In the genomic region with DNA sequence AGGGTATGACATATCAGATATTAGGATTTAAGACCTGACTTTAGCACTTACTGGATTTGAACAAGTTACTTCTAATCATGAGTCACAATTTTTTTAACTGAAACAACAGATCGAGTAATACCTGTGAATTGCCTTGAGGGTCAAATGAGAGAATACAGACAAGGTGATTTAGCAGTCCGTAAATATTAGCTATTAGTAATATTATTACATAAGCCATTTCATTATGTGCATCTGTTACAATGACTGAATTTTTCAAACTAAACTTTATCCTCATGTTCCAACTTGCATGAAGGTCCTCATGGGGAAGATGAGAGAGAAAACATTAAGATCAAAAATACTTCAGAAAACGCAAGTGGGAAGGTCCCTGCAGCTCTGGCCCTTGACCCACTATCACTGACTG, we compare ENCODE assay signal across 24 cellular contexts.
"Had no signal": no experiment of that assay in that cellular context is flagged by ENCODE, and none has a peak within 500 bp of the region (broad histone marks: within the 10 kb centered on the region; RNA-seq: fewer than 3 reads in every experiment).

No MANE protein-coding gene starts in this region.

- DNase-seq: natural killer cell; occipital lobe; ovary; posterior cingulate gyrus; psoas muscle; right cardiac atrium; right lobe of liver; sigmoid colon; small intestine; stimulated activated CD4-positive, alpha-beta T cell treated with anti-CD3 and anti-CD28 coated beads, Interleukin-15, amount 100 ng/mL, for 24 hours; stimulated activated CD4-positive, alpha-beta T cell treated with anti-CD3 and anti-CD28 coated beads, Interleukin-2, amount 100 ng/mL, for 24 hours; stimulated activated CD4-positive, alpha-beta T cell treated with anti-CD3 and anti-CD28 coated beads, Interleukin-2, amount 100 ng/mL, for 48 hours; stimulated activated CD4-positive, alpha-beta T cell treated with anti-CD3 and anti-CD28 coated beads, Interleukin-4, amount 100 ng/mL, for 24 hours; stimulated activated naive B cell treated with anti-CD40 and anti-IgM and Interleukin-4, amounts not matched to agents 10 μg/mL and 1 μg/mL and 100 μg/mL, for 72 hours; stimulated activated naive CD4-positive, alpha-beta T cell treated with Interleukin-2 at 50 U/mL for 16 hours; stomach; thyroid gland; upper lobe of right lung; uterus had no signal

- H3K4me1 ChIP-seq: neural progenitor cell, parathyroid adenoma, psoas muscle, right lobe of liver, sigmoid colon, stomach, thyroid gland, tibial nerve, upper lobe of right lung, uterus had no signal

- H3K9ac ChIP-seq: neural progenitor cell, parathyroid adenoma had no signal

- H3K4me2 ChIP-seq: neural progenitor cell had no signal

- ATAC-seq: natural killer cell; psoas muscle; right cardiac atrium; right lobe of liver; stimulated activated effector memory CD8-positive, alpha-beta T cell treated with anti-CD3 and anti-CD28 coated beads, Interleukin-12 subunit alpha, Interleukin-12 subunit beta, amount 100 ng/mL, for 72 hours; stimulated activated naive B cell treated with anti-CD40 and anti-IgM and Interleukin-4, amounts not matched to agents 10 μg/mL and 1 μg/mL and 100 μg/mL, for 72 hours; upper lobe of right lung had no signal

- H3K27me3 ChIP-seq: neural progenitor cell, ovary, right lobe of liver, sigmoid colon, stomach, thyroid gland, tibial nerve, upper lobe of right lung, uterus had no signal

- H3K4me3 ChIP-seq: neural progenitor cell, ovary, psoas muscle, right lobe of liver, sigmoid colon, stomach, thoracic aorta, thyroid gland, tibial nerve, upper lobe of right lung, uterus had no signal

- H3K9me3 ChIP-seq: ovary, right lobe of liver, sigmoid colon, thoracic aorta, thyroid gland, upper lobe of right lung, uterus had no signal

- H3K79me2 ChIP-seq: parathyroid adenoma had no signal

- H3K27ac ChIP-seq: neural progenitor cell, ovary, parathyroid adenoma, psoas muscle, right lobe of liver, sigmoid colon, stomach, thoracic aorta, thyroid gland, tibial nerve, upper lobe of right lung, uterus had no signal

- H2AFZ ChIP-seq: neural progenitor cell, parathyroid adenoma had no signal

- H3K36me3 ChIP-seq: neural progenitor cell, ovary, right lobe of liver, sigmoid colon, stomach, thoracic aorta, thyroid gland, tibial nerve, upper lobe of right lung, uterus had no signal
